In the genomic region with DNA sequence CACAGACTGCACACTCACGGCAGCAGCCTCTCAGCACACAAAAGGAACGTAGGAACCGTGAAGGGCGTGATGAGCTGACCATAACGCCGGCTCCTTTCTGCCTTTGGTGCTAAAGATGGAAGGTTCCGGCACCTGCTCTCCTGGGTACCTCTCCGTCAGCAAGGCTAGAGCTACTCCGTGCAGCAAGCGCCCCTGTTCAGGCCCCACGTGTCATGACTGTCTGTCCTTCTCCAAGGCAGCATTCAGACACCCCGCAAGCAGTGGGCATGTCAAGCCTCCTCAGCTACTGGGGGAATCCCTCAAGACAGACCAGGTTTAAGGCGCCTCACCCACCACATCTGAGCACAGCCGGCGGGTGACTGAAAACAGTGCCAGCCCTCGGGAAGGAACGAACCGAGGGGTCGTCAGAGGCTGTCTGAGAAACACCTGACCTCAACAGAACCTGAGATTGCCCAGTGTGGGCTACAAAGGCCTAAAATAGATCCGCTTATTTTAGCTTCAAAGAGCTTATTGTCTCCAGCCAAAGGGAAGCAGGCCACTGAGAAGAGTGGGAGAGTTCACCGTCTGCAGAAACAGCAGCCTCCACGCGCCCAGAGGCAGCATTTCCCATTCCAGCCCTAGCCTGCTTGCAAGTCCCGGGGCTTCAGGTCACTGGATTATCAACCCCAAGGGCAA, we compare ENCODE assay signal across 7 cellular contexts.
A peak's percentile ranks its signal among the peaks of the same experiment; 100 is the strongest.
DNase-seq lines count a peak whose midpoint lies in the region; ATAC-seq, FAIRE-seq and TF ChIP-seq lines count a peak whose summit lies in the region.
"Not testable (repeated sequence)": the region's sequence is repeated elsewhere in the genome, so short reads cannot be mapped to it uniquely, and the experiment has no call there.

No MANE protein-coding gene starts in this region.

- not testable (repeated sequence) for BruUV-seq in GM12878 (replicated peaks; lab: Mats Ljungman, UMichigan)

- not testable (repeated sequence) for TF ChIP-seq RAD21 in GM12878 (IDR thresholded peaks at IDR 0.05; ENCODE audit: insufficient read depth, low read depth, low read length)

- POLR2A ChIA-PET in GM12878 (lab: Charles Lee), result not testable (repeated sequence)

- not testable (repeated sequence) for H3K27ac ChIP-seq in GM12878 (ENCODE audit: control insufficient read depth, insufficient read depth); lower lobe of right lung; upper lobe of right lung
- peak overlapping the region in 3 of 12 donors; percentile 2 to 57 (median 30) for H3K27ac ChIP-seq in heart left ventricle
- peak overlapping the region; percentile 72 to 90 (median 78) for H3K27ac ChIP-seq in gastrocnemius medialis

- H3K4me1 ChIP-seq in GM12878 (ENCODE audit: control insufficient read depth, insufficient read depth, low read length); lower lobe of right lung; upper lobe of right lung: not testable (repeated sequence)
- peaks cover 0 to 40% (median 7%) of the 10 kb centered on the region in 12 donors for H3K4me1 ChIP-seq in heart left ventricle
- H3K4me1 ChIP-seq in gastrocnemius medialis, result peaks cover 44 to 46% of the 10 kb centered on the region in 2 donors

- not testable (repeated sequence) for TF ChIP-seq CTCF in GM12878 (IDR thresholded peaks at IDR 0.05 in 2 of 3, conservative IDR thresholded peaks at IDR 0.05 in 1 of 3; ENCODE audit: control insufficient read depth in 2 of 3, extremely low read depth in 1 of 3, insufficient read depth in 1 of 3, low read depth in 3 of 3, low read length in 3 of 3); heart left ventricle (IDR thresholded peaks at IDR 0.05); lower lobe of right lung (IDR thresholded peaks at IDR 0.05); gastrocnemius medialis (IDR thresholded peaks at IDR 0.05 in 4 of 5, conservative IDR thresholded peaks at IDR 0.05 in 1 of 5); upper lobe of right lung (IDR thresholded peaks at IDR 0.05)

- SMC1A ChIA-PET in GM12878 (lab: Charles Lee; ENCODE audit: uncharacterized antibody, unreplicated experiment), result not testable (repeated sequence)

- H3K9me3 ChIP-seq in GM12878 (replicated peaks; ENCODE audit: control insufficient read depth, insufficient read depth, low read length); heart left ventricle; lower lobe of right lung; gastrocnemius medialis; upper lobe of right lung: not testable (repeated sequence)

- RAD21 ChIA-PET in GM12878 (lab: Charles Lee; ENCODE audit: unreplicated experiment), result not testable (repeated sequence)

- TF ChIP-seq POLR2A in GM12878 (IDR thresholded peaks at IDR 0.05; ENCODE audit: low read depth, low read length); heart left ventricle (IDR thresholded peaks at IDR 0.05); gastrocnemius medialis (IDR thresholded peaks at IDR 0.05): not testable (repeated sequence)

- DNase-seq in GM12878 (ENCODE audit: low read depth, low spot score); Right ventricle myocardium inferior (ENCODE audit: missing footprints); heart left ventricle; left ventricle myocardium superior; lower lobe of right lung; gastrocnemius medialis; upper lobe of right lung: not testable (repeated sequence)

- H2AFZ ChIP-seq in GM12878 (ENCODE audit: control insufficient read depth, low read depth, low read length), result not testable (repeated sequence)

- not testable (repeated sequence) for H3K79me2 ChIP-seq in GM12878 (ENCODE audit: control insufficient read depth, insufficient read depth, low read length)

- CTCF ChIA-PET in GM12878 (lab: Yijun Ruan, JAX), result interaction anchor here (1.5 to 1.8 kb wide), 4 partner anchors 8 to 24 kb away, joined by 4 to 11 read pairs (median 8); no protein-coding TSS in a partner anchor

- 76% methylated on average over 3 of the region's 24 CpGs for whole genome bisulfite sequencing in GM12878 (ENCODE audit: insufficient coverage, insufficient replicate concordance, low lambda C conversion rate, missing lambda C conversion rate)
- 54 to 72% (median 72%) methylated on average over 3 to 18 of the region's 24 CpGs for WGBS in heart left ventricle, 4 donors

- not testable (repeated sequence) for H4K20me1 ChIP-seq in GM12878 (ENCODE audit: control insufficient read depth, insufficient read depth)

- not testable (repeated sequence) for H3K36me3 ChIP-seq in GM12878 (ENCODE audit: control insufficient read depth in 2 of 2, insufficient read depth in 2 of 2, low read length in 1 of 2)
- H3K36me3 ChIP-seq in heart left ventricle, result peaks cover 0 to 73% (median 37%) of the 10 kb centered on the region in 9 donors
- H3K36me3 ChIP-seq in lower lobe of right lung, result peaks cover 36% of the 10 kb centered on the region
- H3K36me3 ChIP-seq in gastrocnemius medialis, result peaks cover 3 to 57% of the 10 kb centered on the region in 2 donors
- H3K36me3 ChIP-seq in upper lobe of right lung, result peaks cover 24% of the 10 kb centered on the region

- not testable (repeated sequence) for H3K4me3 ChIP-seq in GM12878, heart left ventricle, lower lobe of right lung, gastrocnemius medialis, upper lobe of right lung

- TF ChIP-seq EP300 in GM12878 (IDR thresholded peaks at IDR 0.05; ENCODE audit: borderline replicate concordance in 1 of 2, control insufficient read depth in 1 of 2, low read depth in 2 of 2, low read length in 2 of 2), result not testable (repeated sequence)

- ATAC-seq in GM12878, result not testable (repeated sequence)
- ATAC-seq in Right ventricle myocardium inferior, result peak; percentile 50
- peak in 3 of 4 donors; percentile 43 to 57 (median 46) for ATAC-seq in heart left ventricle
- ATAC-seq in left ventricle myocardium superior, result peak; percentile 54
- peak; percentile 14 to 46 for ATAC-seq in lower lobe of right lung
- peak in 1 of 2 donors; percentile 22 for ATAC-seq in gastrocnemius medialis
- peak; percentile 31 for ATAC-seq in upper lobe of right lung

- peak; percentile 74 for FAIRE-seq in GM12878 (lab: Jason Lieb, UNC)

- in situ Hi-C loops in GM12878 (cut with MboI), result loop anchor here (5.0 kb wide), 1 partner anchor 1162 kb away; no protein-coding TSS in a partner anchor
- in situ Hi-C loops in gastrocnemius medialis (cut with MboI; ENCODE audit: low sequenced_read_pairs in 4 of 4), result loop anchor here in 1 of 4 donors (25.0 kb wide), 1 partner anchor 1152 kb away; no protein-coding TSS in a partner anchor

- H3K9ac ChIP-seq in GM12878 (ENCODE audit: control insufficient read depth, insufficient read depth, low read length), result not testable (repeated sequence)

- not testable (repeated sequence) for H3K27me3 ChIP-seq in GM12878 (replicated peaks in 1 of 2; ENCODE audit: control insufficient read depth in 2 of 2, insufficient read depth in 2 of 2, low read length in 1 of 2); heart left ventricle; lower lobe of right lung (ENCODE audit: low read depth); gastrocnemius medialis; upper lobe of right lung

- intact Hi-C loops in GM12878 (cut with micrococcal nuclease; ENCODE audit: unreplicated experiment), result loop anchor here (5.0 kb wide), 1 partner anchor 82 kb away; no protein-coding TSS in a partner anchor
- intact Hi-C loops in Right ventricle myocardium inferior (cut with DNase I); left ventricle myocardium superior (cut with micrococcal nuclease); lower lobe of right lung (cut with DNase I); gastrocnemius medialis (cut with DNase I; ENCODE audit: low total_unique reads); upper lobe of right lung (cut with DNase I): not testable (repeated sequence)
- intact Hi-C loops in heart left ventricle (cut with DNase I), result loop anchor here in 2 of 10 donors (10.0 kb wide), 2 partner anchors 224 to 344 kb away; no protein-coding TSS in a partner anchor

- H3K4me2 ChIP-seq in GM12878 (ENCODE audit: control insufficient read depth, insufficient read depth), result not testable (repeated sequence)
